ENCODE assay signal across 22 cellular contexts in the genomic region with DNA sequence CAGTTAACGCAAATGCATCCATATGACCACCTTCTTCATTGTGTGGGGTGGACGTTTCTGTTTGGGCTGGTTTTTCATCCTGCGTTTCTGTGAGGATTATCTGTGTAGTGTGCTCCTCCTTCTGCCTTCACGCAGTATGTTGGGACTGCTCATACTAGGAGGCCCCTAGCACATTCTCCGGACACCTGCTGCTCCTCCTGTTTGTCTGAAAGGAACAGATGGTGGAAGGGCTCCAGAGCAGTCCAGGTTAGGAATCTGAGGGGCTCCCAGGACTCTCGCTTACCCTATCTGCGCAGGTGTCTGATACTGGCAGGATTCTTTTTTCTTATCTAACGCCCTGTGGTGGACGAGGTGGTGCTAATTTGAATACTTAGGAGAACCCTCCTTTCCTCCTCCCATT.
"Had no signal": no experiment of that assay in that cellular context is flagged by ENCODE, and none has a peak within 500 bp of the region (broad histone marks: within the 10 kb centered on the region; RNA-seq: fewer than 3 reads in every experiment).

No MANE protein-coding gene starts in this region.

- H3K4me1 ChIP-seq: left lung, prostate gland, right atrium auricular region, suprapubic skin, transverse colon, upper lobe of right lung, uterus had no signal

- FAIRE-seq: frontal cortex, kidney had no signal

- H3K36me3 ChIP-seq: prostate gland, uterus had no signal

- H3K9me3 ChIP-seq: left lung, mucosa of descending colon, prostate gland, right atrium auricular region, suprapubic skin, transverse colon, upper lobe of right lung, uterus had no signal

- H3K4me2 ChIP-seq: smooth muscle cell had no signal

- H3K27me3 ChIP-seq: dorsolateral prefrontal cortex, left lung, right atrium auricular region, suprapubic skin, transverse colon, upper lobe of right lung, uterus had no signal

- DNase-seq: effector CD4-positive, alpha-beta T cell; head of caudate nucleus; kidney; left lung; mesenchymal stem cell; mucosa of descending colon; naive B cell; stimulated activated CD4-positive, alpha-beta T cell treated with anti-CD3 and anti-CD28 coated beads, Interleukin-12 subunit alpha, Interleukin-12 subunit beta, amount 100 ng/mL, for 4 hours; stimulated activated CD4-positive, alpha-beta T cell treated with anti-CD3 and anti-CD28 coated beads, Interleukin-1b, Interleukin-23, amount 100 ng/mL, for 48 hours; stimulated activated CD4-positive, alpha-beta T cell treated with anti-CD3 and anti-CD28 coated beads, Interleukin-4, amount 100 ng/mL, for 1 hour; stimulated activated CD8-positive, alpha-beta memory T cell treated with anti-CD3 and anti-CD28 coated beads, Interleukin-4, amount 100 ng/mL, for 48 hours; stimulated activated naive CD4-positive, alpha-beta T cell; stimulated activated naive CD8-positive, alpha-beta T cell treated with anti-CD3 and anti-CD28 coated beads, Interleukin-15, amount 100 ng/mL, for 72 hours; transverse colon; uterus had no signal

- H3K27ac ChIP-seq: left lung, prostate gland, right atrium auricular region, suprapubic skin, transverse colon, upper lobe of right lung, uterus had no signal

- H3K4me3 ChIP-seq: dorsolateral prefrontal cortex, left lung, mucosa of descending colon, prostate gland, right atrium auricular region, smooth muscle cell, suprapubic skin, transverse colon, upper lobe of right lung, uterus had no signal
